ENCODE assay signal across 8 cellular contexts in genomic region chr1:109213824-109214693, GRCh38. TPM values are rescaled to one million over a fixed set of nuclear protein-coding genes. Genes with fewer than 3 reads are reported as not detected.
DNase-seq lines count a peak whose midpoint lies in the region; ATAC-seq, FAIRE-seq and TF ChIP-seq lines count a peak whose summit lies in the region.

Gene SARS1 (plus strand): TSS chr1:109213918. CDS start chr1:109213993, 75 bp downstream.

- H2BK12ac ChIP-seq in H1 (ENCODE audit: low read depth, low read length): peak within 1 kb of the TSS; percentile 44; the same call in 1 of the 2 replicates

- H2AK5ac ChIP-seq in H1 (ENCODE audit: low read depth, low read length): no peak within 1 kb of the TSS
- H2AK5ac ChIP-seq in mesendoderm (ENCODE audit: low read length): no peak within 1 kb of the TSS

- TF ChIP-seq POLR2A in H1 (IDR thresholded peaks at IDR 0.05; ENCODE audit: control extremely low read depth in 1 of 2, low read depth in 2 of 2, low read length in 2 of 2): peak in 1 of 2 experiments; percentile 69; a peak in 1 of 3 replicates

- H3K9me3 ChIP-seq in H1 (ENCODE audit: insufficient read depth in 2 of 2, low read depth in 1 of 2, low read length in 1 of 2): no peaks in the 10 kb centered on the region

- peak within 1 kb of the TSS; percentile 34 for H4K91ac ChIP-seq in H1 (replicated peaks; ENCODE audit: insufficient read length, low read length)

- no peak for FAIRE-seq in H1 (lab: Jason Lieb, UNC)

- H3K56ac ChIP-seq in H1 (replicated peaks; ENCODE audit: insufficient read length, low read depth, low read length) (peak within 1 kb of the TSS; percentile 27), mesendoderm (ENCODE audit: low read length) (peak within 1 kb of the TSS; percentile 99)

- peaks cover 11% of the 10 kb centered on the region for H3K23me2 ChIP-seq in H1 (ENCODE audit: low read depth, low read length)

- 1% methylated on average over 61 of the region's 64 CpGs; no CpG with 5 or more reads in 1 of the 2 experiments for WGBS in H1 (ENCODE audit: extremely low coverage in 1 of 2, insufficient coverage in 1 of 2, insufficient read length in 1 of 2, insufficient replicate concordance in 2 of 2, low coverage in 1 of 2, low lambda C conversion rate in 2 of 2, missing lambda C conversion rate in 1 of 2), 2 experiments
- WGBS in mesendoderm (ENCODE audit: extremely low coverage, insufficient coverage, low lambda C conversion rate): no CpG with 5 or more reads among the region's 64 CpGs

- peak within 1 kb of the TSS; percentile 75 to 84 for H3K4me2 ChIP-seq in H1 (ENCODE audit: insufficient read depth in 1 of 2, low read depth in 2 of 2, low read length in 2 of 2)
- H3K4me2 ChIP-seq in mesendoderm (ENCODE audit: low read length): peak within 1 kb of the TSS; percentile 87

- H4K20me1 ChIP-seq in H1 (replicated peaks in 1 of 2; ENCODE audit: control insufficient read depth in 1 of 2, insufficient read depth in 2 of 2, low read length in 2 of 2): peaks cover 0 to 4% of the 10 kb centered on the region in 2 experiments

- H3K14ac ChIP-seq in H1 (ENCODE audit: insufficient read length): no peak within 1 kb of the TSS

- H2AFZ ChIP-seq in H1 (ENCODE audit: low read length): peak within 1 kb of the TSS; percentile 93

- H3K79me2 ChIP-seq in H1 (ENCODE audit: control insufficient read depth in 1 of 2, insufficient read depth in 2 of 2, low read length in 2 of 2) (peaks cover 17 to 47% of the 10 kb centered on the region in 2 experiments), mesendoderm (ENCODE audit: control insufficient read depth, insufficient read depth, low read length) (peaks cover 35% of the 10 kb centered on the region)

- POLR2A ChIA-PET in H1 (lab: Charles Lee; ENCODE audit: partially characterized antibody): interaction anchor here (0.8 to 4.6 kb wide), 20 partner anchors 10 to 124 kb away, joined by 3 to 45 read pairs (median 6); partner anchors contain the start of genes CELSR2, ELAPOR1, PSRC1 and TMEM167B

- H3K23ac ChIP-seq in H1 (ENCODE audit: insufficient read length): no peak within 1 kb of the TSS
- H3K23ac ChIP-seq in mesendoderm (ENCODE audit: low read length): peak within 1 kb of the TSS; percentile 89

- H3K18ac ChIP-seq in H1 (ENCODE audit: extremely low read depth, low read length) (peak within 1 kb of the TSS; percentile 97), mesendoderm (ENCODE audit: low read length) (peak within 1 kb of the TSS; percentile 32)

- DNase-seq in CMK (ENCODE audit: low read depth) (peak; percentile 80), HL-60 (ENCODE audit: low read depth in 1 of 2, low spot score in 1 of 2) (peak; percentile 75 to 83), NOMO-1 (lab: John Stamatoyannopoulos, UW; ENCODE audit: unreplicated experiment in 2 of 2) (peak; percentile 68 to 78), H1 (ENCODE audit: low read depth in 1 of 2, low spot score in 2 of 2) (peak in 1 of 2 experiments; percentile 91), mesendoderm (peak; percentile 92)
- DNase-seq in activated CD8-positive, alpha-beta memory T cell treated with anti-CD3 and anti-CD28 coated beads for 48 hours (ENCODE audit: low read depth in 2 of 3, low spot score in 2 of 3): peak; percentile 68 to 85 (median 69)
- DNase-seq in stimulated activated CD8-positive, alpha-beta memory T cell treated with anti-CD3 and anti-CD28 coated beads, Interleukin-15, amount 100 ng/mL, for 1 hour (ENCODE audit: low read depth): peak; percentile 75

- TF ChIP-seq RAD21 in H1 (IDR thresholded peaks at IDR 0.05 in 1 of 2, conservative IDR thresholded peaks at IDR 0.05 in 1 of 2; ENCODE audit: low read depth in 2 of 2, low read length in 2 of 2): no peak

- H2BK5ac ChIP-seq in H1 (ENCODE audit: low read depth, low read length) (peak within 1 kb of the TSS; percentile 93), mesendoderm (ENCODE audit: low read length) (peak within 1 kb of the TSS; percentile 73)

- TF ChIP-seq EP300 in H1 (IDR thresholded peaks at IDR 0.05; ENCODE audit: borderline replicate concordance in 1 of 2, low read depth in 2 of 2, low read length in 2 of 2): no peak

- peak within 1 kb of the TSS; percentile 67; the same call in 1 of the 2 replicates for H2BK15ac ChIP-seq in H1 (ENCODE audit: low read length)
- H2BK15ac ChIP-seq in mesendoderm (replicated peaks; ENCODE audit: low read depth): no peak within 1 kb of the TSS

- CTCF ChIA-PET in H1 (lab: Charles Lee; ENCODE audit: partially characterized antibody): interaction anchor here (0.7 to 32.0 kb wide), 9 partner anchors 11 to 114 kb away, joined by 3 to 651 read pairs (median 5); partner anchors contain the start of gene CELSR2

- H4K8ac ChIP-seq in H1 (ENCODE audit: extremely low read depth, insufficient read depth, low read length): peak within 1 kb of the TSS; percentile 91; the same call in 1 of the 2 replicates
- no peak within 1 kb of the TSS for H4K8ac ChIP-seq in mesendoderm (ENCODE audit: low read depth, low read length)

- H3K27me3 ChIP-seq in HL-60 (ENCODE audit: insufficient read depth, poor library complexity, severe bottlenecking) (no peaks in the 10 kb centered on the region), H1 (replicated peaks in 1 of 4; ENCODE audit: control insufficient read depth in 3 of 4, extremely low read depth in 1 of 4, insufficient read depth in 3 of 4, low read length in 3 of 4) (no peaks in the 10 kb centered on the region), mesendoderm (ENCODE audit: insufficient read depth, low read length, poor library complexity) (no peaks in the 10 kb centered on the region)

- H3K79me1 ChIP-seq in H1 (ENCODE audit: low read depth, low read length): peaks cover 7% of the 10 kb centered on the region
- peaks cover 15% of the 10 kb centered on the region for H3K79me1 ChIP-seq in mesendoderm (ENCODE audit: low read length)

- H2BK20ac ChIP-seq in H1 (ENCODE audit: low read length): no peak within 1 kb of the TSS

- peak within 1 kb of the TSS; percentile 71 for H3K4ac ChIP-seq in H1 (replicated peaks; ENCODE audit: insufficient read length, low read depth, low read length)
- H3K4ac ChIP-seq in mesendoderm (ENCODE audit: low read depth, low read length): peak within 1 kb of the TSS; percentile 57

- H3K4me1 ChIP-seq in H1 (replicated peaks in 1 of 4; ENCODE audit: control insufficient read depth in 3 of 4, insufficient read depth in 4 of 4, low read length in 3 of 4) (peaks cover 0 to 5% (median 2%) of the 10 kb centered on the region in 4 experiments; a peak in 2 of 7 replicates), mesendoderm (ENCODE audit: control insufficient read depth, low read depth, low read length) (no peaks in the 10 kb centered on the region)

- H3K4me3 ChIP-seq in HL-60 (replicated peaks; ENCODE audit: insufficient read depth, low read length) (peak within 1 kb of the TSS; percentile 88), H1 (ENCODE audit: extremely low read depth in 1 of 4, insufficient read depth in 2 of 4, low read depth in 3 of 4, low read length in 4 of 4) (peak within 1 kb of the TSS; percentile 88 to 99 (median 96)), mesendoderm (ENCODE audit: low read length) (peak within 1 kb of the TSS; percentile 100)

- H2BK120ac ChIP-seq in H1 (replicated peaks; ENCODE audit: low read depth, low read length): no peak within 1 kb of the TSS
- no peak within 1 kb of the TSS for H2BK120ac ChIP-seq in mesendoderm (ENCODE audit: low read depth, low read length)

- ATAC-seq in GM19463 (IDR thresholded peaks at IDR 0.05; ENCODE audit: unreplicated experiment): peak; percentile 79

- TF ChIP-seq CTCF in HL-60 (IDR thresholded peaks at IDR 0.05; ENCODE audit: insufficient read depth, low read length) (no peak), H1 (IDR thresholded peaks at IDR 0.05; ENCODE audit: control extremely low read depth in 1 of 3, insufficient read depth in 1 of 3, low read depth in 1 of 3, low read length in 3 of 3) (no peak)

- H3K36me3 ChIP-seq in H1 (ENCODE audit: control insufficient read depth in 2 of 4, insufficient read depth in 4 of 4, low read length in 3 of 4) (peaks cover 0 to 5% (median 0%) of the 10 kb centered on the region in 4 experiments; a peak in 1 of 8 replicates), mesendoderm (ENCODE audit: control insufficient read depth, insufficient read depth, low read length) (no peaks in the 10 kb centered on the region)

- peak within 1 kb of the TSS; percentile 55 for H3K27ac ChIP-seq in HL-60 (replicated peaks)
- peak within 1 kb of the TSS; percentile 78 for H3K27ac ChIP-seq in H1 (ENCODE audit: low read depth, low read length)
- H3K27ac ChIP-seq in mesendoderm (ENCODE audit: low read depth, low read length): peak within 1 kb of the TSS; percentile 63

- H3K9ac ChIP-seq in H1 (replicated peaks in 1 of 4; ENCODE audit: extremely low read depth in 1 of 4, low read depth in 3 of 4, low read length in 3 of 4) (peak within 1 kb of the TSS; percentile 80 to 94 (median 88)), mesendoderm (ENCODE audit: low read length) (peak within 1 kb of the TSS; percentile 99)

- H4K5ac ChIP-seq in H1 (ENCODE audit: insufficient read length, low read depth, low read length): peak within 1 kb of the TSS; percentile 82
- H4K5ac ChIP-seq in mesendoderm (ENCODE audit: low read length): no peak within 1 kb of the TSS

TF ChIP-seq in H1, 55 proteins besides CTCF, POLR2A, EP300 and RAD21 (continues in another document):
- TF ChIP-seq YY1 (IDR thresholded peaks at IDR 0.05; ENCODE audit: low read depth, low read length): no peak
- TF ChIP-seq TAF7 (optimal IDR thresholded peaks at IDR 0.05; ENCODE audit: borderline replicate concordance, low read depth, low read length): peak; percentile 34
- no peak for TF ChIP-seq GTF2F1 (IDR thresholded peaks at IDR 0.05; ENCODE audit: borderline replicate concordance, low read depth, low read length)
- TF ChIP-seq MAFK (IDR thresholded peaks at IDR 0.05; ENCODE audit: low read depth, low read length): no peak
- TF ChIP-seq CTBP2 (IDR thresholded peaks at IDR 0.05; ENCODE audit: borderline replicate concordance, insufficient read depth, insufficient read length, low read length): no peak
- TF ChIP-seq TEAD4 (IDR thresholded peaks at IDR 0.05; ENCODE audit: low read depth, low read length): no peak

RNA-seq across cellular contexts. Expression of gene SARS1, which starts in this region (rescaled TPM):
- 136 and 146 TPM in 2 replicates for total RNA-seq in H1 (2021; fragmentation: NEBNext Ultra II Directional; extraction: Animal tissue kit (Norgen Biotek cat#: 25700))
- polyA plus RNA-seq in H1 (2011; rRNA removed): 83.1 and 97.1 TPM in 2 replicates
- 145 TPM for polyA plus RNA-seq in H1 (2011; cell fraction: cytosol; rRNA removed)
- polyA plus RNA-seq in H1 (2011; cell fraction: nucleus; rRNA removed): 134 TPM
- 150 to 162 TPM (median 155 TPM) in 4 replicates for polyA plus RNA-seq in H1 (2012, experiment 1 of 2)
- polyA plus RNA-seq in H1 (2012, experiment 2 of 2): 71.7 TPM
- 89.1 TPM for polyA plus RNA-seq in H1 (2013, experiment 1 of 2)
- polyA plus RNA-seq in H1 (2013, experiment 2 of 2): 87.4 TPM
- 87.1 and 97.9 TPM in 2 replicates for polyA minus RNA-seq in H1 (2011; rRNA and poly(A)+ RNA removed)
- 50.2 TPM for polyA minus RNA-seq in H1 (2011; cell fraction: cytosol; rRNA and poly(A)+ RNA removed)
- 67.5 TPM for polyA minus RNA-seq in H1 (2011; cell fraction: nucleus; rRNA and poly(A)+ RNA removed)
- polyA plus RNA-seq in mesendoderm (2013, experiment 1 of 2): 108 TPM
- 110 TPM for polyA plus RNA-seq in mesendoderm (2013, experiment 2 of 2)
